8 cellular contexts compared by ENCODE assay signal in the genomic region with DNA sequence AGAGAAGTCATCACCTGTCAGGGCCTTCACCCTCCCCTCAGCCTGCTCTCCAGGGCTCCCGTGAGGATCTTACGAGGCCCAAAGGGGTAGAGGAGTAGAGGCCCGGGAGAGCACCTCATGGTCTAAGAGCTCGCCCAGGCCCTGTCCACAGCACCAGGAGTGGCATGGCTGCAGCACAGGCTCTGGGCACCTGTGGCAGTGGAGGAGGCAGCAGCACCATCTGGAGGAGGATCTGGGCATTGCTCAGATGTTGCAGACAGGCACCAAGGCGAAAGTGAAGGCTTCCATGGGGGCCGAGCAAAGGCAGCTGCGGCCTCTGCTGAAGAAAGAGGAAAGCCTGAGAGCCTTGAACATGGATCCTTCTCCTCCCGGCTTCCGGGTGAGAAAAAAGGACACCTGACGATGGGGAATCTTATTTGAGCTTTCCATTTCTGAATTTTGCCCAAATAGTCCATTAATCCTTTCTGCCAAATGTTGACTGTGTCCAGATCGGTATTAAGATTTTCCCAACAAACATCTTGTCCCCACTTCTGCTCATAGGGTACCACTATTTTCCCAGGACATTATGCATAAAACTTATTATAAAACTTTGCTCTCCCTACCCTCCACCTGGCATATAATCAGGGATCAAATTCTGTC.
DNase-seq lines count a peak whose midpoint lies in the region; ATAC-seq, FAIRE-seq and TF ChIP-seq lines count a peak whose summit lies in the region.

No MANE protein-coding gene starts in this region.

- peak; percentile 23 for DNase-seq in 8988T
- peak; percentile 5 for DNase-seq in GM12892 (ENCODE audit: insufficient read length)
- peak; percentile 57 for DNase-seq in NCI-H1048 (lab: John Stamatoyannopoulos, UW)
- DNase-seq in activated CD4-positive, alpha-beta T cell treated with anti-CD3 and anti-CD28 coated beads for 36 hours, result peak; percentile 86
- peak; percentile 14 to 63 for DNase-seq in dermis microvascular lymphatic vessel endothelial cell (ENCODE audit: low read depth in 2 of 2)
- peak; percentile 82 for DNase-seq in midbrain (lab: John Stamatoyannopoulos, UW)
- DNase-seq in stimulated activated naive CD8-positive, alpha-beta T cell treated with anti-CD3 and anti-CD28 coated beads, Interleukin-15, amount 100 ng/mL, for 72 hours, result peak; percentile 72 to 77

- FAIRE-seq in GM12892 (lab: Jason Lieb, UNC), result peak; percentile 78

- H3K4me1 Mint-ChIP-seq in activated CD4-positive, alpha-beta T cell treated with anti-CD3 and anti-CD28 coated beads for 36 hours, result peaks cover 4% of the 10 kb centered on the region
- H3K4me1 Mint-ChIP-seq in stimulated activated naive CD8-positive, alpha-beta T cell treated with anti-CD3 and anti-CD28 coated beads, Interleukin-15, amount 100 ng/mL, for 72 hours, result peaks cover 11% of the 10 kb centered on the region

- peaks cover 6% of the 10 kb centered on the region for H3K27me3 Mint-ChIP-seq in activated CD4-positive, alpha-beta T cell treated with anti-CD3 and anti-CD28 coated beads for 36 hours
- no peaks in the 10 kb centered on the region for H3K27me3 Mint-ChIP-seq in stimulated activated naive CD8-positive, alpha-beta T cell treated with anti-CD3 and anti-CD28 coated beads, Interleukin-15, amount 100 ng/mL, for 72 hours

- no peak overlapping the region for H3K27ac Mint-ChIP-seq in activated CD4-positive, alpha-beta T cell treated with anti-CD3 and anti-CD28 coated beads for 36 hours
- no peak overlapping the region for H3K27ac Mint-ChIP-seq in stimulated activated naive CD8-positive, alpha-beta T cell treated with anti-CD3 and anti-CD28 coated beads, Interleukin-15, amount 100 ng/mL, for 72 hours

- intact Hi-C loops in activated CD4-positive, alpha-beta T cell treated with anti-CD3 and anti-CD28 coated beads for 36 hours (cut with DNase I, micrococcal nuclease), result loop anchor here (1.0 to 10.0 kb wide), 7 partner anchors 126 to 486 kb away; no protein-coding TSS in a partner anchor

- POLR2A ChIA-PET in activated CD4-positive, alpha-beta T cell treated with anti-CD3 and anti-CD28 coated beads for 36 hours (lab: Charles Lee), result no interaction called here

- no peak for TF ChIP-seq POLR2A in GM12892 (IDR thresholded peaks at IDR 0.05; ENCODE audit: low read depth, low read length)

- H3K36me3 Mint-ChIP-seq in activated CD4-positive, alpha-beta T cell treated with anti-CD3 and anti-CD28 coated beads for 36 hours (ENCODE audit: low read depth), result no peaks in the 10 kb centered on the region

- no peak overlapping the region for H3K4me3 Mint-ChIP-seq in activated CD4-positive, alpha-beta T cell treated with anti-CD3 and anti-CD28 coated beads for 36 hours
- no peak overlapping the region for H3K4me3 Mint-ChIP-seq in stimulated activated naive CD8-positive, alpha-beta T cell treated with anti-CD3 and anti-CD28 coated beads, Interleukin-15, amount 100 ng/mL, for 72 hours

- ATAC-seq in HG02759 (IDR thresholded peaks at IDR 0.05; ENCODE audit: unreplicated experiment), result peak; percentile 100
- ATAC-seq in activated CD4-positive, alpha-beta T cell treated with anti-CD3 and anti-CD28 coated beads for 36 hours, result peak; percentile 100
- ATAC-seq in stimulated activated naive CD8-positive, alpha-beta T cell treated with anti-CD3 and anti-CD28 coated beads, Interleukin-15, amount 100 ng/mL, for 72 hours, result peak; percentile 98

- no peaks in the 10 kb centered on the region for H3K9me3 Mint-ChIP-seq in activated CD4-positive, alpha-beta T cell treated with anti-CD3 and anti-CD28 coated beads for 36 hours (ENCODE audit: low read depth)
- no peaks in the 10 kb centered on the region for H3K9me3 Mint-ChIP-seq in stimulated activated naive CD8-positive, alpha-beta T cell treated with anti-CD3 and anti-CD28 coated beads, Interleukin-15, amount 100 ng/mL, for 72 hours

- CTCF ChIA-PET in activated CD4-positive, alpha-beta T cell treated with anti-CD3 and anti-CD28 coated beads for 36 hours (lab: Charles Lee), result interaction anchor here (0.5 to 2.8 kb wide), 13 partner anchors 9 to 484 kb away, joined by 3 to 13 read pairs (median 4); no protein-coding TSS in a partner anchor

Comparison
In these comparisons a context has a peak if more than half of its experiments do, and no peak if none do; other contexts are left out.
1. Peak in every context shown above with its lines: DNase-seq and ATAC-seq.
2. DNase-seq: peak in every context shown above with its lines; median percentile 86 in activated CD4-positive, alpha-beta T cell treated with anti-CD3 and anti-CD28 coated beads for 36 hours; 82 in midbrain; 74 in stimulated activated naive CD8-positive, alpha-beta T cell treated with anti-CD3 and anti-CD28 coated beads, Interleukin-15, amount 100 ng/mL, for 72 hours; 57 in NCI-H1048; 38 in dermis microvascular lymphatic vessel endothelial cell; 23 in 8988T; 5 in GM12892.